ENCODE assay signal across 27 cellular contexts in genomic region chr15:32020158-32020557, GRCh38.
"Had no signal": no experiment of that assay in that cellular context is flagged by ENCODE, and none has a peak within 500 bp of the region (broad histone marks: within the 10 kb centered on the region; RNA-seq: fewer than 3 reads in every experiment).

No MANE protein-coding gene starts in this region.

- H3K9me3 ChIP-seq: ovary, psoas muscle, right lobe of liver, suprapubic skin, testis, tibial artery, upper lobe of left lung, vagina had no signal

- H3K4me1 ChIP-seq: neural progenitor cell, parathyroid adenoma, psoas muscle, right lobe of liver, suprapubic skin, testis, tibial artery, upper lobe of left lung, vagina had no signal

- FAIRE-seq: urothelium cell line had no signal

- H3K27ac ChIP-seq: neural progenitor cell, ovary, parathyroid adenoma, psoas muscle, right lobe of liver, skin epidermis, suprapubic skin, testis, tibial artery, upper lobe of left lung, vagina had no signal

- DNase-seq: naive thymus-derived CD4-positive, alpha-beta T cell; natural killer cell; occipital lobe; ovary; psoas muscle; right cardiac atrium; right lobe of liver; stimulated activated CD4-positive, alpha-beta T cell treated with anti-CD3 and anti-CD28 coated beads, Interleukin-15, amount 100 ng/mL, for 24 hours; stimulated activated CD4-positive, alpha-beta T cell treated with anti-CD3 and anti-CD28 coated beads, Interleukin-2, amount 100 ng/mL, for 24 hours; stimulated activated CD4-positive, alpha-beta T cell treated with anti-CD3 and anti-CD28 coated beads, Interleukin-2, amount 100 ng/mL, for 48 hours; stimulated activated CD4-positive, alpha-beta T cell treated with anti-CD3 and anti-CD28 coated beads, Interleukin-4, amount 100 ng/mL, for 24 hours; stimulated activated CD8-positive, alpha-beta memory T cell treated with anti-CD3 and anti-CD28 coated beads, Interleukin-4, amount 100 ng/mL, for 48 hours; stimulated activated naive CD4-positive, alpha-beta T cell; stimulated activated naive CD8-positive, alpha-beta T cell treated with anti-CD3 and anti-CD28 coated beads, Interleukin-15, amount 100 ng/mL, for 72 hours; stimulated activated naive CD8-positive, alpha-beta T cell treated with anti-CD3 and anti-CD28 coated beads, Interleukin-15, Interleukin-2, amounts not matched to agents 100 U/mL and 50 U/mL, for 24 hours; substantia nigra; testis; tibial artery; trophoblast cell; upper lobe of left lung had no signal

- H3K4me3 ChIP-seq: neural progenitor cell, ovary, psoas muscle, right lobe of liver, skin epidermis, suprapubic skin, testis, tibial artery, upper lobe of left lung, vagina had no signal

- H3K27me3 ChIP-seq: neural progenitor cell, ovary, right lobe of liver, testis, tibial artery, upper lobe of left lung, vagina had no signal

- ATAC-seq: naive thymus-derived CD4-positive, alpha-beta T cell; natural killer cell; psoas muscle; right cardiac atrium; right lobe of liver; stimulated activated memory B cell treated with anti-CD40 and anti-IgM and Interleukin-4, amounts not matched to agents 10 μg/mL and 1 μg/mL and 100 μg/mL, for 72 hours; stimulated activated naive CD8-positive, alpha-beta T cell treated with anti-CD3 and anti-CD28 coated beads, Interleukin-15, amount 100 ng/mL, for 72 hours; stimulated activated naive CD8-positive, alpha-beta T cell treated with anti-CD3 and anti-CD28 coated beads, Interleukin-15, Interleukin-2, amounts not matched to agents 100 U/mL and 50 U/mL, for 24 hours had no signal

- H3K36me3 ChIP-seq: neural progenitor cell, ovary, right lobe of liver, suprapubic skin, tibial artery, upper lobe of left lung, vagina had no signal
